18 cellular contexts compared by ENCODE assay signal in genomic region chr22:28115426-28115825, GRCh38.
"Had no signal": no experiment of that assay in that cellular context is flagged by ENCODE, and none has a peak within 500 bp of the region (broad histone marks: within the 10 kb centered on the region; RNA-seq: fewer than 3 reads in every experiment).

No MANE protein-coding gene starts in this region.

- H3K27ac ChIP-seq: WERI-Rb-1 had no signal

- H3K4me1 Mint-ChIP-seq: activated CD4-positive, alpha-beta T cell treated with anti-CD3 and anti-CD28 coated beads for 36 hours; activated CD8-positive, alpha-beta memory T cell treated with anti-CD3 and anti-CD28 coated beads, Interleukin-2, amount 10 ng/mL, durations not matched to agents 7 days and 5 days; naive thymus-derived CD8-positive, alpha-beta T cell had no signal

- H3K27me3 ChIP-seq: adrenal gland had no signal

- FAIRE-seq: islet of Langerhans had no signal

- H3K4me3 ChIP-seq: adrenal gland, mucosa of descending colon, skin epidermis had no signal

- H3K4me3 Mint-ChIP-seq: activated CD4-positive, alpha-beta memory T cell treated with anti-CD3 and anti-CD28 coated beads for 36 hours; activated CD4-positive, alpha-beta T cell treated with anti-CD3 and anti-CD28 coated beads for 36 hours; activated CD8-positive, alpha-beta memory T cell treated with anti-CD3 and anti-CD28 coated beads, Interleukin-2, amount 10 ng/mL, durations not matched to agents 7 days and 5 days; brain; naive thymus-derived CD8-positive, alpha-beta T cell; T-helper 1 cell treated with Interleukin-12 subunit alpha and Interleukin-12 subunit beta and Interleukin-4 antibody, amounts not matched to agents 30 μg/mL and 1 μg/mL, for 36 hours had no signal

- DNase-seq: activated CD4-positive, alpha-beta memory T cell treated with anti-CD3 and anti-CD28 coated beads for 36 hours; activated CD4-positive, alpha-beta T cell treated with anti-CD3 and anti-CD28 coated beads for 36 hours; activated CD8-positive, alpha-beta memory T cell treated with anti-CD3 and anti-CD28 coated beads, Interleukin-2, amount 10 ng/mL, durations not matched to agents 7 days and 5 days; activated naive CD4-positive, alpha-beta T cell treated with anti-CD3 and anti-CD28 coated beads, Interleukin-2, amount 50 U/mL, for 16 hours; activated T-cell treated with anti-CD3 and anti-CD28 coated beads, Interleukin-2, amount 50 U/mL, for 1 hour; adrenal gland; effector CD8-positive, alpha-beta T cell; mucosa of descending colon; naive thymus-derived CD8-positive, alpha-beta T cell; stimulated activated CD4-positive, alpha-beta T cell treated with anti-CD3 and anti-CD28 coated beads, Interleukin-4, amount 100 ng/mL, for 24 hours; stimulated activated naive CD4-positive, alpha-beta T cell; trophoblast cell; WERI-Rb-1 had no signal

- H3K36me3 Mint-ChIP-seq: activated CD4-positive, alpha-beta memory T cell treated with anti-CD3 and anti-CD28 coated beads for 36 hours; activated CD8-positive, alpha-beta memory T cell treated with anti-CD3 and anti-CD28 coated beads, Interleukin-2, amount 10 ng/mL, durations not matched to agents 7 days and 5 days; brain; naive thymus-derived CD8-positive, alpha-beta T cell had no signal

- H3K27me3 Mint-ChIP-seq: activated CD4-positive, alpha-beta memory T cell treated with anti-CD3 and anti-CD28 coated beads for 36 hours; activated CD4-positive, alpha-beta T cell treated with anti-CD3 and anti-CD28 coated beads for 36 hours; brain; naive thymus-derived CD8-positive, alpha-beta T cell had no signal

- ATAC-seq: activated CD4-positive, alpha-beta T cell treated with anti-CD3 and anti-CD28 coated beads for 36 hours; activated CD8-positive, alpha-beta memory T cell treated with anti-CD3 and anti-CD28 coated beads, Interleukin-2, amount 10 ng/mL, durations not matched to agents 7 days and 5 days; left lobe of liver; mucosa of descending colon; naive thymus-derived CD8-positive, alpha-beta T cell had no signal

- H3K36me3 ChIP-seq: adrenal gland, WERI-Rb-1 had no signal

- H3K27ac Mint-ChIP-seq: activated CD4-positive, alpha-beta memory T cell treated with anti-CD3 and anti-CD28 coated beads for 36 hours; activated CD4-positive, alpha-beta T cell treated with anti-CD3 and anti-CD28 coated beads for 36 hours; activated CD8-positive, alpha-beta memory T cell treated with anti-CD3 and anti-CD28 coated beads, Interleukin-2, amount 10 ng/mL, durations not matched to agents 7 days and 5 days; naive thymus-derived CD8-positive, alpha-beta T cell; T-helper 1 cell treated with Interleukin-12 subunit alpha and Interleukin-12 subunit beta and Interleukin-4 antibody, amounts not matched to agents 30 μg/mL and 1 μg/mL, for 36 hours had no signal

- H3K9me3 ChIP-seq: adrenal gland, mucosa of descending colon had no signal

- H3K9me3 Mint-ChIP-seq: activated CD4-positive, alpha-beta memory T cell treated with anti-CD3 and anti-CD28 coated beads for 36 hours; brain; naive thymus-derived CD8-positive, alpha-beta T cell; T-helper 1 cell treated with Interleukin-12 subunit alpha and Interleukin-12 subunit beta and Interleukin-4 antibody, amounts not matched to agents 30 μg/mL and 1 μg/mL, for 36 hours had no signal
